8 cellular contexts compared by ENCODE assay signal in genomic region chr2:218671077-218671653, GRCh38. TPM values are rescaled to one million over a fixed set of nuclear protein-coding genes. Genes with fewer than 3 reads are reported as not detected.
DNase-seq lines count a peak whose midpoint lies in the region; ATAC-seq and TF ChIP-seq lines count a peak whose summit lies in the region.

No MANE protein-coding gene starts in this region.

- no peaks in the 10 kb centered on the region for H3K9me3 ChIP-seq in thyroid gland

- peaks cover 19 to 26% of the 10 kb centered on the region in 2 donors for H3K36me3 Mint-ChIP-seq in CD14-positive monocyte
- no peaks in the 10 kb centered on the region for H3K36me3 Mint-ChIP-seq in activated naive CD8-positive, alpha-beta T cell treated with anti-CD3 and anti-CD28 coated beads for 36 hours

- peak overlapping the region; percentile 86 to 97 (median 90) for H3K27ac Mint-ChIP-seq in CD14-positive monocyte
- peak overlapping the region; percentile 93 for H3K27ac Mint-ChIP-seq in activated naive CD8-positive, alpha-beta T cell treated with anti-CD3 and anti-CD28 coated beads for 36 hours

- no peak for TF ChIP-seq POLR2A in thyroid gland (IDR thresholded peaks at IDR 0.05)

- H3K4me1 ChIP-seq in thyroid gland = peaks cover 4 to 17% of the 10 kb centered on the region in 2 donors

- H3K36me3 ChIP-seq in thyroid gland = peaks cover 17 to 23% of the 10 kb centered on the region in 2 donors

- DNase-seq in CD14-positive monocyte (ENCODE audit: low spot score) = no peak
- DNase-seq in activated naive CD8-positive, alpha-beta T cell treated with anti-CD3 and anti-CD28 coated beads for 36 hours = no peak
- no peak for DNase-seq in thyroid gland
- no peak for DNase-seq in KG1 (lab: John Stamatoyannopoulos, UW)
- DNase-seq in stimulated activated CD4-positive, alpha-beta T cell treated with anti-CD3 and anti-CD28 coated beads, Interleukin-12 subunit alpha, Interleukin-12 subunit beta, amount 100 ng/mL, for 4 hours = no peak

- intact Hi-C loops in CD14-positive monocyte (cut with micrococcal nuclease) (loop anchor here in 1 of 2 donors (10.0 kb wide), 1 partner anchor 266 kb away; no protein-coding TSS in a partner anchor), thyroid gland (cut with DNase I) (no loop called here)

- H3K27ac ChIP-seq in layer of hippocampus (ENCODE audit: low read depth, low read length) = peak overlapping the region; percentile 78
- H3K27ac ChIP-seq in thyroid gland = peak overlapping the region in 2 of 3 donors; percentile 5 to 43

- peaks cover 22% of the 10 kb centered on the region for H3K4me1 Mint-ChIP-seq in CD14-positive monocyte
- H3K4me1 Mint-ChIP-seq in activated naive CD8-positive, alpha-beta T cell treated with anti-CD3 and anti-CD28 coated beads for 36 hours = peaks cover 17% of the 10 kb centered on the region

- no peak for TF ChIP-seq CTCF in CD14-positive monocyte (IDR thresholded peaks at IDR 0.05)
- TF ChIP-seq CTCF in thyroid gland (IDR thresholded peaks at IDR 0.05) = no peak

- H3K9me3 Mint-ChIP-seq in CD14-positive monocyte = no peaks in the 10 kb centered on the region
- H3K9me3 Mint-ChIP-seq in activated naive CD8-positive, alpha-beta T cell treated with anti-CD3 and anti-CD28 coated beads for 36 hours = no peaks in the 10 kb centered on the region

- ATAC-seq in HG03064 (IDR thresholded peaks at IDR 0.05; ENCODE audit: low read depth, unreplicated experiment) = peak; percentile 8
- no peak for ATAC-seq in GM21717 (IDR thresholded peaks at IDR 0.05; ENCODE audit: unreplicated experiment)

- 36% methylated on average over 12 of the region's 12 CpGs for WGBS in thyroid gland, 2 donors

- H3K27me3 ChIP-seq in layer of hippocampus (ENCODE audit: control insufficient read depth, insufficient read depth, low read length) (no peaks in the 10 kb centered on the region), thyroid gland (no peaks in the 10 kb centered on the region)

- H3K27me3 Mint-ChIP-seq in CD14-positive monocyte (ENCODE audit: low read depth in 3 of 3) = no peaks in the 10 kb centered on the region
- H3K27me3 Mint-ChIP-seq in activated naive CD8-positive, alpha-beta T cell treated with anti-CD3 and anti-CD28 coated beads for 36 hours = no peaks in the 10 kb centered on the region

- H3K4me3 ChIP-seq in thyroid gland (replicated peaks in 1 of 3) = peak overlapping the region; percentile 61 to 75 (median 67)

- H3K4me3 Mint-ChIP-seq in CD14-positive monocyte = peak overlapping the region; percentile 96 to 99
- peak overlapping the region; percentile 94 for H3K4me3 Mint-ChIP-seq in activated naive CD8-positive, alpha-beta T cell treated with anti-CD3 and anti-CD28 coated beads for 36 hours

RNA-seq across cellular contexts. Expression of gene RNF25, which starts 0.6 kb away (rescaled TPM):
- 10 to 100 TPM; 10.7 to 12.9 TPM for polyA plus RNA-seq in CD14-positive monocyte
- total RNA-seq in activated naive CD8-positive, alpha-beta T cell treated with anti-CD3 and anti-CD28 coated beads for 36 hours = 10 to 100 TPM; 27.2 to 29.8 TPM
- 10 to 100 TPM; 15.8 to 26.1 (median 19.9) TPM for total RNA-seq in thyroid gland

RNA-seq across cellular contexts. Expression of gene STK36, which starts 0.7 kb away (rescaled TPM):
- polyA plus RNA-seq in CD14-positive monocyte = 1 to 10 TPM; 1.3 to 3.3 TPM
- total RNA-seq in activated naive CD8-positive, alpha-beta T cell treated with anti-CD3 and anti-CD28 coated beads for 36 hours = 10 to 100 TPM; 11.8 to 15.4 TPM
- total RNA-seq in thyroid gland = 10 to 100 TPM; 50.9 to 82.3 (median 64.0) TPM

RNA-seq across cellular contexts. Expression of gene BCS1L, which starts 11.7 kb away (rescaled TPM):
- 10 to 100 TPM; 10.5 to 12.3 TPM for polyA plus RNA-seq in CD14-positive monocyte
- total RNA-seq in activated naive CD8-positive, alpha-beta T cell treated with anti-CD3 and anti-CD28 coated beads for 36 hours = 10 to 100 TPM; 90.3 to 96.4 TPM
- 10 to 100 TPM; 17.7 to 38.9 (median 26.5) TPM for total RNA-seq in thyroid gland

RNA-seq across cellular contexts. Expression of gene ZNF142, which starts 11.7 kb away (rescaled TPM):
- polyA plus RNA-seq in CD14-positive monocyte = 1 to 10 TPM in 1 of 2 donors, under 1 TPM in 1; 0.72 to 3.3 TPM
- total RNA-seq in activated naive CD8-positive, alpha-beta T cell treated with anti-CD3 and anti-CD28 coated beads for 36 hours = 10 to 100 TPM; 55.2 to 55.4 TPM
- total RNA-seq in thyroid gland = 10 to 100 TPM; 15.5 to 33.4 (median 24.0) TPM

RNA-seq across cellular contexts. Expression of gene TTLL4, which starts 39.5 kb away (rescaled TPM):
- polyA plus RNA-seq in CD14-positive monocyte = 10 to 100 TPM; 13.5 to 16.3 TPM
- total RNA-seq in activated naive CD8-positive, alpha-beta T cell treated with anti-CD3 and anti-CD28 coated beads for 36 hours = 10 to 100 TPM; 34.2 to 36.7 TPM
- total RNA-seq in thyroid gland = 10 to 100 TPM in 3 of 4 donors, 1 to 10 TPM in 1; 5.7 to 19.2 (median 12.5) TPM
